In the genomic region with DNA sequence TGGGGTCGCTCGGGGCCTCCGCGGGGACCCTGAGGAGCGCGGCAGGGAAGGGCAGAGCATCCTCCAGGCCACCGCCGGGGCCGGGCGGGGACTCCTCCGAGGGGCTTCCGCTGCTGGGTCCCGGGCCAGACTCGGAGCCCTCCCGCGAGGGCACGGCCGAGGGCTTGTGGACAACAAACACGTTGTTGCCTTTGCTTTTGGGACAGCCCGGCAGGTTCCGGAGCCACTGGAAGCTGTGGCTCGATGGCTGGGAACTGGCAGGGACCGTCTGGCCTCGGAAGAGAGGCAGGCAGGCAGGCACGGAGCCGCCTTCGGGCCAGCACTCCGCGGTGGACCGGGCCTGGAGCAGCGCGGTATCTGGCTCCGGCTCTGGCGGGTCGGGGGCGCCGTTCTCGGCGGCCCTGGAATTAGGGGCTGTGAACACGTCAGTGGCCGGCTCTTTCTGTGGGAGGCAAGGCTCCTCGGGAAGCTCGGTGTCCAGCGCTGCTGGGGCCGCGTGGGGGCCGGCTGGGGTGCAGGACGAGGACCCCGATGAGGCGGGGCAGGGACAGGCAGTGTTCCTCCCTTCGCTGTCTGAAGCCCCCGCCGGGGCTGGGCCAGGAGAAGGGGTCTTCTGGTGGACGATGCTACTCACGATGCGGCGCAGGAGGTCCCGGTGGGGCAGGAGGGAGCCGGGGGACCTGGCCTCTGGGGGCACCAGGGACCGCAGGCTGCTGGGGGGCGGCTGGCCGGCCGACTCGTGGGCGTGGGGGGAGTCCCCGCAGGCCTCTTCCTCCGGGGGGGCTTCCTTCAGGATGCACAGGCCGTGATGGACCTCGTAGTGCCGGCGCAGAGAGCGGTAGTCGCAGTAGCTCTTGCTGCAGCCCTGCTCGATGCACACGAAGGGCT, we compare ENCODE assay signal across 20 cellular contexts. TPM values are rescaled to one million over a fixed set of nuclear protein-coding genes. Genes with fewer than 3 reads are reported as not detected.
DNase-seq lines count a peak whose midpoint lies in the region; ATAC-seq lines count a peak whose summit lies in the region.
"Had no signal": no experiment of that assay in that cellular context is flagged by ENCODE, and none has a peak within 500 bp of the region (broad histone marks: within the 10 kb centered on the region; RNA-seq: fewer than 3 reads in every experiment).

No MANE protein-coding gene starts in this region.

- no peak overlapping the region for H3K9ac ChIP-seq in adipocyte (ENCODE audit: low read length)

- DNase-seq in activated naive CD4-positive, alpha-beta T cell treated with anti-CD3 and anti-CD28 coated beads for 36 hours = no peak
- DNase-seq in activated naive CD4-positive, alpha-beta T cell treated with anti-CD3 and anti-CD28 coated beads, Interleukin-2, amount 50 U/mL, for 16 hours = no peak
- DNase-seq in adipocyte (ENCODE audit: low read depth) (peak; percentile 11), left kidney (ENCODE audit: low read depth, low spot score) (peak; percentile 39)
- no peak for DNase-seq in T-helper 2 cell treated with Interferon-gamma antibody and Interleukin-4, amounts not matched to agents 5 μg/mL and 100 μg/mL, for 36 hours (ENCODE audit: low spot score)
- DNase-seq: activated CD4-positive, alpha-beta memory T cell treated with anti-CD3 and anti-CD28 coated beads for 36 hours; activated gamma-delta T cell; brain microvascular endothelial cell; effector CD8-positive, alpha-beta T cell; islet precursor cell; NCI-H1092; NCI-H226; SIG-M5 had no signal

- H3K27me3 Mint-ChIP-seq in activated naive CD4-positive, alpha-beta T cell treated with anti-CD3 and anti-CD28 coated beads for 36 hours (ENCODE audit: low read depth) = peaks cover 5% of the 10 kb centered on the region
- peaks cover 67% of the 10 kb centered on the region for H3K27me3 Mint-ChIP-seq in stimulated activated memory B cell treated with anti-CD40 and anti-IgM and Interleukin-4, amounts not matched to agents 10 μg/mL and 1 μg/mL and 100 μg/mL, for 72 hours
- H3K27me3 Mint-ChIP-seq in T-helper 2 cell treated with Interferon-gamma antibody and Interleukin-4, amounts not matched to agents 5 μg/mL and 100 μg/mL, for 36 hours (ENCODE audit: low read depth) = peaks cover 22% of the 10 kb centered on the region
- H3K27me3 Mint-ChIP-seq: progenitor cell of endocrine pancreas had no signal

- CTCF ChIA-PET in activated naive CD4-positive, alpha-beta T cell treated with anti-CD3 and anti-CD28 coated beads for 36 hours (lab: Charles Lee) = no interaction called here

- peak overlapping the region; percentile 47 for H3K4me3 ChIP-seq in adipocyte (ENCODE audit: low read length)
- H3K4me3 ChIP-seq: A549, HAP-1 had no signal

- intact Hi-C loops in activated naive CD4-positive, alpha-beta T cell treated with anti-CD3 and anti-CD28 coated beads for 36 hours (cut with micrococcal nuclease) = no loop called here

- H3K4me1 ChIP-seq in adipocyte (ENCODE audit: control insufficient read depth, insufficient read depth, low read length) = no peaks in the 10 kb centered on the region
- H3K4me1 ChIP-seq: A549 had no signal

- no peaks in the 10 kb centered on the region for H3K9me3 ChIP-seq in adipocyte (ENCODE audit: control insufficient read depth, low read length)
- H3K9me3 ChIP-seq: A549, HAP-1 had no signal

- no peaks in the 10 kb centered on the region for H3K9me3 Mint-ChIP-seq in activated naive CD4-positive, alpha-beta T cell treated with anti-CD3 and anti-CD28 coated beads for 36 hours
- H3K9me3 Mint-ChIP-seq in stimulated activated memory B cell treated with anti-CD40 and anti-IgM and Interleukin-4, amounts not matched to agents 10 μg/mL and 1 μg/mL and 100 μg/mL, for 72 hours = no peaks in the 10 kb centered on the region
- H3K9me3 Mint-ChIP-seq in T-helper 2 cell treated with Interferon-gamma antibody and Interleukin-4, amounts not matched to agents 5 μg/mL and 100 μg/mL, for 36 hours = no peaks in the 10 kb centered on the region
- H3K9me3 Mint-ChIP-seq: activated CD4-positive, alpha-beta memory T cell treated with anti-CD3 and anti-CD28 coated beads for 36 hours had no signal

- peaks cover 15% of the 10 kb centered on the region for H3K4me1 Mint-ChIP-seq in activated naive CD4-positive, alpha-beta T cell treated with anti-CD3 and anti-CD28 coated beads for 36 hours (ENCODE audit: low read depth)
- no peaks in the 10 kb centered on the region for H3K4me1 Mint-ChIP-seq in stimulated activated memory B cell treated with anti-CD40 and anti-IgM and Interleukin-4, amounts not matched to agents 10 μg/mL and 1 μg/mL and 100 μg/mL, for 72 hours
- peaks cover 11% of the 10 kb centered on the region for H3K4me1 Mint-ChIP-seq in T-helper 2 cell treated with Interferon-gamma antibody and Interleukin-4, amounts not matched to agents 5 μg/mL and 100 μg/mL, for 36 hours (ENCODE audit: low read depth)

- H3K36me3 Mint-ChIP-seq in activated naive CD4-positive, alpha-beta T cell treated with anti-CD3 and anti-CD28 coated beads for 36 hours (ENCODE audit: low read depth) = no peaks in the 10 kb centered on the region
- no peaks in the 10 kb centered on the region for H3K36me3 Mint-ChIP-seq in stimulated activated memory B cell treated with anti-CD40 and anti-IgM and Interleukin-4, amounts not matched to agents 10 μg/mL and 1 μg/mL and 100 μg/mL, for 72 hours
- no peaks in the 10 kb centered on the region for H3K36me3 Mint-ChIP-seq in T-helper 2 cell treated with Interferon-gamma antibody and Interleukin-4, amounts not matched to agents 5 μg/mL and 100 μg/mL, for 36 hours (ENCODE audit: low read depth)
- H3K36me3 Mint-ChIP-seq: activated CD4-positive, alpha-beta memory T cell treated with anti-CD3 and anti-CD28 coated beads for 36 hours had no signal

- H3K36me3 ChIP-seq in adipocyte (ENCODE audit: control insufficient read depth, insufficient read depth, low read length, severe bottlenecking) = no peaks in the 10 kb centered on the region
- H3K36me3 ChIP-seq: brain microvascular endothelial cell, HAP-1 had no signal

- peaks cover 4% of the 10 kb centered on the region for H3K27me3 ChIP-seq in adipocyte (replicated peaks; ENCODE audit: control insufficient read depth, insufficient read depth, low read length)

- no peak overlapping the region for H3K27ac Mint-ChIP-seq in activated naive CD4-positive, alpha-beta T cell treated with anti-CD3 and anti-CD28 coated beads for 36 hours
- H3K27ac Mint-ChIP-seq in stimulated activated memory B cell treated with anti-CD40 and anti-IgM and Interleukin-4, amounts not matched to agents 10 μg/mL and 1 μg/mL and 100 μg/mL, for 72 hours = no peak overlapping the region
- H3K27ac Mint-ChIP-seq in T-helper 2 cell treated with Interferon-gamma antibody and Interleukin-4, amounts not matched to agents 5 μg/mL and 100 μg/mL, for 36 hours = no peak overlapping the region
- H3K27ac Mint-ChIP-seq: activated CD4-positive, alpha-beta memory T cell treated with anti-CD3 and anti-CD28 coated beads for 36 hours; progenitor cell of endocrine pancreas had no signal

- H3K4me3 Mint-ChIP-seq in activated naive CD4-positive, alpha-beta T cell treated with anti-CD3 and anti-CD28 coated beads for 36 hours = peak overlapping the region; percentile 15
- no peak overlapping the region for H3K4me3 Mint-ChIP-seq in stimulated activated memory B cell treated with anti-CD40 and anti-IgM and Interleukin-4, amounts not matched to agents 10 μg/mL and 1 μg/mL and 100 μg/mL, for 72 hours
- no peak overlapping the region for H3K4me3 Mint-ChIP-seq in T-helper 2 cell treated with Interferon-gamma antibody and Interleukin-4, amounts not matched to agents 5 μg/mL and 100 μg/mL, for 36 hours
- H3K4me3 Mint-ChIP-seq: activated CD4-positive, alpha-beta memory T cell treated with anti-CD3 and anti-CD28 coated beads for 36 hours had no signal

- peak; percentile 35 for ATAC-seq in stimulated activated memory B cell treated with anti-CD40 and anti-IgM and Interleukin-4, amounts not matched to agents 10 μg/mL and 1 μg/mL and 100 μg/mL, for 72 hours
- ATAC-seq in GM21423 (IDR thresholded peaks at IDR 0.05; ENCODE audit: unreplicated experiment) = no peak
- no peak for ATAC-seq in HG02610 (IDR thresholded peaks at IDR 0.05; ENCODE audit: unreplicated experiment)
- ATAC-seq: A549 had no signal

RNA-seq across cellular contexts. Expression of a gene that starts 27.6 kb away (rescaled TPM):
- total RNA-seq in activated naive CD4-positive, alpha-beta T cell treated with anti-CD3 and anti-CD28 coated beads for 36 hours = under 1 TPM; 0.33 to 0.44 TPM
- total RNA-seq: glomerular endothelial cell, progenitor cell of endocrine pancreas had no signal

RNA-seq across cellular contexts. Expression of a gene that starts 30.4 kb away (rescaled TPM):
- 10 to 100 TPM; 72.5 to 75.1 TPM for total RNA-seq in activated naive CD4-positive, alpha-beta T cell treated with anti-CD3 and anti-CD28 coated beads for 36 hours

Comparison
In these comparisons a context has a peak if more than half of its experiments do, and no peak if none do; other contexts are left out.
1. DNase-seq: peak in adipocyte (single experiment) and left kidney (single experiment); none in activated naive CD4-positive, alpha-beta T cell treated with anti-CD3 and anti-CD28 coated beads for 36 hours (single experiment), activated naive CD4-positive, alpha-beta T cell treated with anti-CD3 and anti-CD28 coated beads, Interleukin-2, amount 50 U/mL, for 16 hours (single experiment) and T-helper 2 cell treated with Interferon-gamma antibody and Interleukin-4, amounts not matched to agents 5 μg/mL and 100 μg/mL, for 36 hours (single experiment).